In the genomic region with DNA sequence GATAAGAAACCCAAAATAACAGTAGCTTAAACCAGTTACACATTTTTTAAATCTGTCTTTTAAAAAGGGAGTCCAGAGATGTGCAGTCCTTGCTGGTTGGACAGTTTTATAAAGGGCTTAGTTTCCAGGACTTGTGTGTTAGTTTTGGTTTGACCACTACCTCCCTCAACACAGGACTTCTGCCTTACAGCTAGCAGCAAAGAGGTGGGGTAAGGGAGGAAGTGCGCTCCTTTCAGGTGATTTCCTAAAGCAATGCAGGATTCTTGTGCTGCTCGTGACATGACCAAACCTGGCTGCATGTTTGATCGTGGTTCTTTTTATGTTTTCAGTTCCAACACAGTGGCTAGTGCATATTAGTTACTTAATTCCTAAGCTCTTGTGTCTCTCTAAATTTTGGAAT, we compare ENCODE assay signal across 2 cellular contexts.
TF ChIP-seq lines count a peak whose summit lies in the region.

No MANE protein-coding gene starts in this region.

TF ChIP-seq in GM23338, 12 proteins besides CTCF, POLR2A, EP300 and RAD21 (continued from another document):
- TF ChIP-seq ZNF462 (CRISPR knock-in tag; IDR thresholded peaks at IDR 0.05), result no peak
- no peak for TF ChIP-seq STAT1 (IDR thresholded peaks at IDR 0.05; ENCODE audit: unreplicated experiment)
- TF ChIP-seq, protein P1, sequence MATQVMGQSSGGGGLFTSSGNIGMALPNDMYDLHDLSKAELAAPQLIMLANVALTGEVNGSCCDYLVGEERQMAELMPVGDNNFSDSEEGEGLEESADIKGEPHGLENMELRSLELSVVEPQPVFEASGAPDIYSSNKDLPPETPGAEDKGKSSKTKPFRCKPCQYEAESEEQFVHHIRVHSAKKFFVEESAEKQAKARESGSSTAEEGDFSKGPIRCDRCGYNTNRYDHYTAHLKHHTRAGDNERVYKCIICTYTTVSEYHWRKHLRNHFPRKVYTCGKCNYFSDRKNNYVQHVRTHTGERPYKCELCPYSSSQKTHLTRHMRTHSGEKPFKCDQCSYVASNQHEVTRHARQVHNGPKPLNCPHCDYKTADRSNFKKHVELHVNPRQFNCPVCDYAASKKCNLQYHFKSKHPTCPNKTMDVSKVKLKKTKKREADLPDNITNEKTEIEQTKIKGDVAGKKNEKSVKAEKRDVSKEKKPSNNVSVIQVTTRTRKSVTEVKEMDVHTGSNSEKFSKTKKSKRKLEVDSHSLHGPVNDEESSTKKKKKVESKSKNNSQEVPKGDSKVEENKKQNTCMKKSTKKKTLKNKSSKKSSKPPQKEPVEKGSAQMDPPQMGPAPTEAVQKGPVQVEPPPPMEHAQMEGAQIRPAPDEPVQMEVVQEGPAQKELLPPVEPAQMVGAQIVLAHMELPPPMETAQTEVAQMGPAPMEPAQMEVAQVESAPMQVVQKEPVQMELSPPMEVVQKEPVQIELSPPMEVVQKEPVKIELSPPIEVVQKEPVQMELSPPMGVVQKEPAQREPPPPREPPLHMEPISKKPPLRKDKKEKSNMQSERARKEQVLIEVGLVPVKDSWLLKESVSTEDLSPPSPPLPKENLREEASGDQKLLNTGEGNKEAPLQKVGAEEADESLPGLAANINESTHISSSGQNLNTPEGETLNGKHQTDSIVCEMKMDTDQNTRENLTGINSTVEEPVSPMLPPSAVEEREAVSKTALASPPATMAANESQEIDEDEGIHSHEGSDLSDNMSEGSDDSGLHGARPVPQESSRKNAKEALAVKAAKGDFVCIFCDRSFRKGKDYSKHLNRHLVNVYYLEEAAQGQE (IDR thresholded peaks at IDR 0.05; ENCODE audit: unreplicated experiment), result no peak
- TF ChIP-seq ZNF114 (CRISPR knock-in tag; IDR thresholded peaks at IDR 0.05), result no peak
- TF ChIP-seq ETS1 (IDR thresholded peaks at IDR 0.05), result no peak
- TF ChIP-seq CREB1 (CRISPR knock-in tag; IDR thresholded peaks at IDR 0.05; ENCODE audit: low read depth), result no peak
- TF ChIP-seq EZH2 (IDR thresholded peaks at IDR 0.05; ENCODE audit: low read depth, unreplicated experiment), result no peak
- no peak for TF ChIP-seq JUNB (IDR thresholded peaks at IDR 0.05; ENCODE audit: unreplicated experiment)
- no peak for TF ChIP-seq POLR2AphosphoS5 (IDR thresholded peaks at IDR 0.05; ENCODE audit: low read depth)
TF ChIP-seq in GM23338: peak in this region for 0.

TF ChIP-seq in SK-N-SH treated with all-trans-retinoic acid at 6 μM for 48 hours, 23 proteins besides CTCF, POLR2A, EP300 and RAD21 (continued from another document):
- TF ChIP-seq ARNTL (CRISPR knock-in tag; IDR thresholded peaks at IDR 0.05; ENCODE audit: borderline replicate concordance, low read depth) (no peak), SNAI2 (CRISPR knock-in tag; IDR thresholded peaks at IDR 0.05) (no peak)
